ENCODE assay signal across 8 cellular contexts in genomic region chr2:219228026-219228744, GRCh38. TPM values are rescaled to one million over a fixed set of nuclear protein-coding genes. Genes with fewer than 3 reads are reported as not detected.
A peak's percentile ranks its signal among the peaks of the same experiment; 100 is the strongest.
DNase-seq lines count a peak whose midpoint lies in the region; ATAC-seq lines count a peak whose summit lies in the region.

No MANE protein-coding gene starts in this region.

- peak overlapping the region; percentile 90 to 100 (median 98) for H3K4me2 ChIP-seq in BLaER1 treated with 17β-estradiol and CSF1 and Interleukin-3, amounts not matched to agents 10 nM and 100 nM
- H3K4me2 ChIP-seq in Karpas-422 (ENCODE audit: low read depth, low read length, poor library complexity, severe bottlenecking) = peak overlapping the region; percentile 90

- no peak for DNase-seq in Karpas-422
- no peak for DNase-seq in natural killer cell treated with Interleukin-12 subunit alpha and Interleukin-12 subunit beta and Interleukin-15 and Interleukin-18, amount 100 ng/mL, for 72 hours (ENCODE audit: low spot score)
- no peak for DNase-seq in activated effector memory CD4-positive, alpha-beta T cell treated with Interleukin-2 at 50 U/mL for 16 hours
- no peak for DNase-seq in sciatic nerve (ENCODE audit: low spot score)
- no peak for DNase-seq in SW 1271 (lab: John Stamatoyannopoulos, UW)

- peak overlapping the region; percentile 78 to 96 (median 84) for H3K4me3 ChIP-seq in BLaER1 treated with 17β-estradiol and CSF1 and Interleukin-3, amounts not matched to agents 10 nM and 100 nM
- peak overlapping the region; percentile 91 for H3K4me3 ChIP-seq in Karpas-422 (ENCODE audit: low read length)

- peaks cover 37 to 65% (median 48%) of the 10 kb centered on the region in 11 experiments for H3K36me3 ChIP-seq in BLaER1 treated with 17β-estradiol and CSF1 and Interleukin-3, amounts not matched to agents 10 nM and 100 nM
- peaks cover 34% of the 10 kb centered on the region for H3K36me3 ChIP-seq in Karpas-422 (ENCODE audit: insufficient read depth, low read length)

- no peak overlapping the region for H2AFZ ChIP-seq in Karpas-422 (ENCODE audit: low read length)

- H3K27ac Mint-ChIP-seq in natural killer cell treated with Interleukin-12 subunit alpha and Interleukin-12 subunit beta and Interleukin-15 and Interleukin-18, amount 100 ng/mL, for 72 hours = peak overlapping the region; percentile 23 to 60

- peaks cover 14 to 55% (median 46%) of the 10 kb centered on the region in 11 experiments; a peak in 17 of 22 replicates for H4K20me1 ChIP-seq in BLaER1 treated with 17β-estradiol and CSF1 and Interleukin-3, amounts not matched to agents 10 nM and 100 nM
- H4K20me1 ChIP-seq in Karpas-422 (ENCODE audit: insufficient read depth, low read depth, low read length) = no peaks in the 10 kb centered on the region

- no peaks in the 10 kb centered on the region for H3K9me2 ChIP-seq in Karpas-422 (replicated peaks; ENCODE audit: insufficient read depth, low read length)

- no peaks in the 10 kb centered on the region for H3K27me3 Mint-ChIP-seq in natural killer cell treated with Interleukin-12 subunit alpha and Interleukin-12 subunit beta and Interleukin-15 and Interleukin-18, amount 100 ng/mL, for 72 hours

- H3K4me1 Mint-ChIP-seq in natural killer cell treated with Interleukin-12 subunit alpha and Interleukin-12 subunit beta and Interleukin-15 and Interleukin-18, amount 100 ng/mL, for 72 hours (ENCODE audit: low read depth in 2 of 2) = peaks cover 26 to 38% of the 10 kb centered on the region in 2 donors

- ATAC-seq in natural killer cell treated with Interleukin-12 subunit alpha and Interleukin-12 subunit beta and Interleukin-15 and Interleukin-18, amount 100 ng/mL, for 72 hours = no peak
- ATAC-seq in GM21786 (IDR thresholded peaks at IDR 0.05; ENCODE audit: unreplicated experiment) (no peak), sciatic nerve (no peak)

- H3K27me3 ChIP-seq in BLaER1 treated with 17β-estradiol and CSF1 and Interleukin-3, amounts not matched to agents 10 nM and 100 nM = no peaks in the 10 kb centered on the region
- no peaks in the 10 kb centered on the region for H3K27me3 ChIP-seq in Karpas-422 (ENCODE audit: low read length)

- H3K27ac ChIP-seq in BLaER1 treated with 17β-estradiol and CSF1 and Interleukin-3, amounts not matched to agents 10 nM and 100 nM = peak overlapping the region; percentile 82 to 94 (median 88); a peak in 20 of 22 replicates
- H3K27ac ChIP-seq in Karpas-422 (ENCODE audit: low read length) (no peak overlapping the region), cingulate gyrus (ENCODE audit: low read depth, low read length) (peak overlapping the region; percentile 93)

- peak overlapping the region; percentile 79 for H3K4me3 Mint-ChIP-seq in natural killer cell treated with Interleukin-12 subunit alpha and Interleukin-12 subunit beta and Interleukin-15 and Interleukin-18, amount 100 ng/mL, for 72 hours

- H3K9ac ChIP-seq in BLaER1 treated with 17β-estradiol and CSF1 and Interleukin-3, amounts not matched to agents 10 nM and 100 nM = peak overlapping the region; percentile 89 to 96 (median 93)
- peak overlapping the region; percentile 94 for H3K9ac ChIP-seq in Karpas-422 (ENCODE audit: low read length)

- H3K9me3 ChIP-seq in BLaER1 treated with 17β-estradiol and CSF1 and Interleukin-3, amounts not matched to agents 10 nM and 100 nM (replicated peaks in 1 of 11) = no peaks in the 10 kb centered on the region
- H3K9me3 ChIP-seq in Karpas-422 (ENCODE audit: low read length) = no peaks in the 10 kb centered on the region

- peaks cover 53 to 64% (median 60%) of the 10 kb centered on the region in 10 experiments for H3K4me1 ChIP-seq in BLaER1 treated with 17β-estradiol and CSF1 and Interleukin-3, amounts not matched to agents 10 nM and 100 nM
- H3K4me1 ChIP-seq in Karpas-422 (ENCODE audit: low read length) = peaks cover 26% of the 10 kb centered on the region

- peaks cover 59% of the 10 kb centered on the region for H3K79me2 ChIP-seq in Karpas-422 (ENCODE audit: low read length)

- H3K9me3 Mint-ChIP-seq in natural killer cell treated with Interleukin-12 subunit alpha and Interleukin-12 subunit beta and Interleukin-15 and Interleukin-18, amount 100 ng/mL, for 72 hours = no peaks in the 10 kb centered on the region

- H3K36me3 Mint-ChIP-seq in natural killer cell treated with Interleukin-12 subunit alpha and Interleukin-12 subunit beta and Interleukin-15 and Interleukin-18, amount 100 ng/mL, for 72 hours = peaks cover 6% of the 10 kb centered on the region

- intact Hi-C loops in sciatic nerve (cut with DNase I) = no loop called here

RNA-seq across cellular contexts. Expression of gene ATG9A, which starts 1.3 kb away (rescaled TPM):
- total RNA-seq in Karpas-422 (2014; rRNA removed; shearing (Covaris generic); ENCODE audit: low replicate concordance) = 16.6 and 25.9 TPM in 2 replicates
- total RNA-seq in natural killer cell treated with Interleukin-12 subunit alpha and Interleukin-12 subunit beta and Interleukin-15 and Interleukin-18, amount 100 ng/mL, for 72 hours = 10 to 100 TPM; 43.0 to 52.7 TPM
- 39.9 TPM for total RNA-seq in sciatic nerve

RNA-seq across cellular contexts. Expression of gene ANKZF1, which starts 1.4 kb away (rescaled TPM):
- total RNA-seq in Karpas-422 (2014; rRNA removed; shearing (Covaris generic); ENCODE audit: low replicate concordance) = 159 and 230 TPM in 2 replicates
- total RNA-seq in natural killer cell treated with Interleukin-12 subunit alpha and Interleukin-12 subunit beta and Interleukin-15 and Interleukin-18, amount 100 ng/mL, for 72 hours = 10 to 100 TPM; 82.5 to 87.6 TPM
- 46.9 TPM for total RNA-seq in sciatic nerve

RNA-seq across cellular contexts. Expression of gene ABCB6, which starts 9.4 kb away (rescaled TPM):
- total RNA-seq in Karpas-422 (2014; rRNA removed; shearing (Covaris generic); ENCODE audit: low replicate concordance) = 14.3 and 28.4 TPM in 2 replicates
- 10 to 100 TPM; 16.7 to 18.1 TPM for total RNA-seq in natural killer cell treated with Interleukin-12 subunit alpha and Interleukin-12 subunit beta and Interleukin-15 and Interleukin-18, amount 100 ng/mL, for 72 hours
- total RNA-seq in sciatic nerve = 32.6 TPM

RNA-seq across cellular contexts. Expression of gene GLB1L, which starts 17.1 kb away (rescaled TPM):
- 4.3 and 6.4 TPM in 2 replicates for total RNA-seq in Karpas-422 (2014; rRNA removed; shearing (Covaris generic); ENCODE audit: low replicate concordance)
- total RNA-seq in natural killer cell treated with Interleukin-12 subunit alpha and Interleukin-12 subunit beta and Interleukin-15 and Interleukin-18, amount 100 ng/mL, for 72 hours = 1 to 10 TPM; 3.5 to 3.6 TPM
- total RNA-seq in sciatic nerve = 4.2 TPM

RNA-seq across cellular contexts. Expression of gene STK16, which starts 17.1 kb away (rescaled TPM):
- 22.8 and 30.7 TPM in 2 replicates for total RNA-seq in Karpas-422 (2014; rRNA removed; shearing (Covaris generic); ENCODE audit: low replicate concordance)
- total RNA-seq in natural killer cell treated with Interleukin-12 subunit alpha and Interleukin-12 subunit beta and Interleukin-15 and Interleukin-18, amount 100 ng/mL, for 72 hours = 10 to 100 TPM; 26.8 to 27.8 TPM
- 16.5 TPM for total RNA-seq in sciatic nerve
